In genomic region chr7:43653891-43654504, GRCh38 we compare ENCODE assay signal across 13 cellular contexts.
DNase-seq lines count a peak whose midpoint lies in the region; ATAC-seq and TF ChIP-seq lines count a peak whose summit lies in the region.
"Had no signal": no experiment of that assay in that cellular context is flagged by ENCODE, and none has a peak within 500 bp of the region (broad histone marks: within the 10 kb centered on the region; RNA-seq: fewer than 3 reads in every experiment).

No MANE protein-coding gene starts in this region.

- H3F3A ChIP-seq in PC-9 (ENCODE audit: insufficient read depth, low read depth): peaks cover 60% of the 10 kb centered on the region

- DNase-seq in activated CD4-positive, alpha-beta T cell treated with anti-CD3 and anti-CD28 coated beads, Interleukin-2, amount 10 ng/mL, durations not matched to agents 7 days and 5 days: no peak
- no peak for DNase-seq in activated CD4-positive, alpha-beta T cell treated with anti-CD3 and anti-CD28 coated beads, Interleukin-2, amount 50 U/mL, for 1 hour
- DNase-seq in PC-9 (no peak), spleen (no peak), left ventricle myocardium superior (no peak), OCI-M2 (lab: John Stamatoyannopoulos, UW; ENCODE audit: unreplicated experiment) (no peak)
- no peak for DNase-seq in central memory CD8-positive, alpha-beta T cell (ENCODE audit: low spot score in 2 of 2)
- DNase-seq in stimulated activated CD4-positive, alpha-beta T cell treated with anti-CD3 and anti-CD28 coated beads, Interleukin-2, amount 100 ng/mL, for 24 hours: no peak
- DNase-seq: ACHN, NCI-H1105 treated with DMSO at 0.1 percent for 48 hours, NCI-H2227 treated with DMSO at 0.1 percent for 48 hours, nucleus accumbens had no signal

- intact Hi-C loops in PC-9 (cut with micrococcal nuclease; ENCODE audit: unreplicated experiment) (no loop called here), spleen (cut with DNase I; ENCODE audit: low total_unique reads) (no loop called here), left ventricle myocardium superior (cut with micrococcal nuclease) (no loop called here)

- peaks cover 4% of the 10 kb centered on the region for H3K9me3 Mint-ChIP-seq in activated CD4-positive, alpha-beta T cell treated with anti-CD3 and anti-CD28 coated beads, Interleukin-2, amount 10 ng/mL, durations not matched to agents 7 days and 5 days
- no peaks in the 10 kb centered on the region for H3K9me3 Mint-ChIP-seq in central memory CD8-positive, alpha-beta T cell

- peaks cover 47% of the 10 kb centered on the region for H3K36me3 Mint-ChIP-seq in activated CD4-positive, alpha-beta T cell treated with anti-CD3 and anti-CD28 coated beads, Interleukin-2, amount 10 ng/mL, durations not matched to agents 7 days and 5 days (ENCODE audit: low read depth)
- H3K36me3 Mint-ChIP-seq in central memory CD8-positive, alpha-beta T cell (ENCODE audit: insufficient read depth): peaks cover 14% of the 10 kb centered on the region

- POLR2A ChIA-PET in activated CD4-positive, alpha-beta T cell treated with anti-CD3 and anti-CD28 coated beads, Interleukin-2, amount 10 ng/mL, durations not matched to agents 7 days and 5 days (lab: Charles Lee): no interaction called here
- POLR2A ChIA-PET in PC-9 (lab: Charles Lee; ENCODE audit: unreplicated experiment): no interaction called here

- H3K4me3 Mint-ChIP-seq in activated CD4-positive, alpha-beta T cell treated with anti-CD3 and anti-CD28 coated beads, Interleukin-2, amount 10 ng/mL, durations not matched to agents 7 days and 5 days: no peak overlapping the region
- peak overlapping the region; percentile 1 for H3K4me3 Mint-ChIP-seq in central memory CD8-positive, alpha-beta T cell

- H3K4me3 ChIP-seq in PC-9 (no peak overlapping the region), spleen (no peak overlapping the region)
- H3K4me3 ChIP-seq: skin epidermis had no signal

- peak overlapping the region; percentile 55 for H3K27ac Mint-ChIP-seq in activated CD4-positive, alpha-beta T cell treated with anti-CD3 and anti-CD28 coated beads, Interleukin-2, amount 10 ng/mL, durations not matched to agents 7 days and 5 days
- H3K27ac Mint-ChIP-seq in central memory CD8-positive, alpha-beta T cell (ENCODE audit: low read depth): peak overlapping the region; percentile 98

- TF ChIP-seq POLR2A in spleen (IDR thresholded peaks at IDR 0.05): no peak

- H3K27me3 ChIP-seq in PC-9 (ENCODE audit: insufficient read depth, low read depth) (no peaks in the 10 kb centered on the region), spleen (replicated peaks in 1 of 7) (no peaks in the 10 kb centered on the region)

- no peaks in the 10 kb centered on the region for H3K27me3 Mint-ChIP-seq in activated CD4-positive, alpha-beta T cell treated with anti-CD3 and anti-CD28 coated beads, Interleukin-2, amount 10 ng/mL, durations not matched to agents 7 days and 5 days
- H3K27me3 Mint-ChIP-seq in central memory CD8-positive, alpha-beta T cell: no peaks in the 10 kb centered on the region

- TF ChIP-seq CTCF in PC-9 (conservative IDR thresholded peaks at IDR 0.05): no peak
- TF ChIP-seq CTCF in spleen (IDR thresholded peaks at IDR 0.05 in 8 of 11, conservative IDR thresholded peaks at IDR 0.05 in 3 of 11): no peak

- H3K4me2 ChIP-seq in PC-9: no peak overlapping the region

- H3K27ac ChIP-seq in PC-9 (peak overlapping the region; percentile 7; the same call in 1 of the 2 replicates), spleen (peak overlapping the region in 7 of 8 donors; percentile 35 to 98 (median 91))

- H3K79me2 ChIP-seq in PC-9 (ENCODE audit: low read depth): peaks cover 74% of the 10 kb centered on the region

- no TSS peak for BruUV-seq in PC-9 (replicated peaks; lab: Mats Ljungman, UMichigan)

- CTCF ChIA-PET in activated CD4-positive, alpha-beta T cell treated with anti-CD3 and anti-CD28 coated beads, Interleukin-2, amount 10 ng/mL, durations not matched to agents 7 days and 5 days (lab: Charles Lee): interaction anchor here (0.6 to 1.6 kb wide), 3 partner anchors 29 to 112 kb away, joined by 3 to 6 read pairs (median 5); no protein-coding TSS in a partner anchor
- CTCF ChIA-PET in PC-9 (lab: Charles Lee): no interaction called here

- ATAC-seq in central memory CD8-positive, alpha-beta T cell (replicated peaks; ENCODE audit: extremely low read depth, poor library complexity, severe bottlenecking): no peak
- ATAC-seq in left ventricle myocardium superior: no peak

- H3K4me1 Mint-ChIP-seq in activated CD4-positive, alpha-beta T cell treated with anti-CD3 and anti-CD28 coated beads, Interleukin-2, amount 10 ng/mL, durations not matched to agents 7 days and 5 days: peaks cover 83% of the 10 kb centered on the region
- H3K4me1 Mint-ChIP-seq in central memory CD8-positive, alpha-beta T cell: peaks cover 63% of the 10 kb centered on the region

- peaks cover 53% of the 10 kb centered on the region for H3K36me3 ChIP-seq in PC-9 (ENCODE audit: low read depth)
- peaks cover 0 to 10% (median 0%) of the 10 kb centered on the region in 6 donors for H3K36me3 ChIP-seq in spleen

- no peaks in the 10 kb centered on the region; the same call in 1 of the 2 replicates for H3K9me3 ChIP-seq in PC-9 (ENCODE audit: insufficient read depth, low read depth)
- H3K9me3 ChIP-seq in spleen: no peaks in the 10 kb centered on the region

- H3K4me1 ChIP-seq in PC-9 (replicated peaks; ENCODE audit: insufficient read depth) (peaks cover 44% of the 10 kb centered on the region), spleen (peaks cover 39 to 85% (median 62%) of the 10 kb centered on the region in 6 donors)

- H3K9me2 ChIP-seq in PC-9 (ENCODE audit: insufficient read depth): no peaks in the 10 kb centered on the region; the same call in 1 of the 2 replicates

- H4K20me1 ChIP-seq in PC-9 (ENCODE audit: insufficient read depth): no peaks in the 10 kb centered on the region

- no peak overlapping the region for H2AFZ ChIP-seq in PC-9

- WGBS in spleen, 5 donors: 69 to 90% (median 79%) methylated on average over 4 of the region's 4 CpGs
